Comparison of ENCODE assay signal across 9 cellular contexts in genomic region chr6:52305948-52306767, GRCh38. TPM values are rescaled to one million over a fixed set of nuclear protein-coding genes. Genes with fewer than 3 reads are reported as not detected.
A peak's percentile ranks its signal among the peaks of the same experiment; 100 is the strongest.
DNase-seq lines count a peak whose midpoint lies in the region; ATAC-seq and TF ChIP-seq lines count a peak whose summit lies in the region.
"Had no signal": no experiment of that assay in that cellular context is flagged by ENCODE, and none has a peak within 500 bp of the region (broad histone marks: within the 10 kb centered on the region; RNA-seq: fewer than 3 reads in every experiment).

No MANE protein-coding gene starts in this region.

- no peaks in the 10 kb centered on the region for H3K27me3 ChIP-seq in MM.1S (replicated peaks; ENCODE audit: insufficient read depth, low read length)
- H3K27me3 ChIP-seq in prostate gland (replicated peaks; ENCODE audit: insufficient read depth): no peaks in the 10 kb centered on the region
- H3K27me3 ChIP-seq: body of pancreas had no signal

- peak overlapping the region; percentile 87 for H3K27ac ChIP-seq in MM.1S (ENCODE audit: low read length)
- no peak overlapping the region for H3K27ac ChIP-seq in prostate gland

- H3K9me2 ChIP-seq in MM.1S (replicated peaks; ENCODE audit: insufficient read depth, low read length): no peaks in the 10 kb centered on the region

- no peak for TF ChIP-seq CTCF in MM.1S (IDR thresholded peaks at IDR 0.05; ENCODE audit: low read length)
- TF ChIP-seq CTCF in prostate gland (IDR thresholded peaks at IDR 0.05): no peak

- no peaks in the 10 kb centered on the region for H3K79me2 ChIP-seq in MM.1S (ENCODE audit: low read length)

- no peaks in the 10 kb centered on the region for H4K20me1 ChIP-seq in MM.1S (ENCODE audit: insufficient read depth, low read length)

- peaks cover 43% of the 10 kb centered on the region for H3K4me1 ChIP-seq in MM.1S (ENCODE audit: low read length)
- no peaks in the 10 kb centered on the region for H3K4me1 ChIP-seq in prostate gland (replicated peaks)

- H3K36me3 ChIP-seq in MM.1S (replicated peaks; ENCODE audit: insufficient read depth, low read length) (no peaks in the 10 kb centered on the region), prostate gland (no peaks in the 10 kb centered on the region)

- intact Hi-C loops in left ventricle myocardium superior (cut with micrococcal nuclease): no loop called here
- intact Hi-C loops in prostate gland (cut with DNase I): no loop called here

- peaks cover 38% of the 10 kb centered on the region for H3F3A ChIP-seq in MM.1S (ENCODE audit: insufficient read depth, low read length)

- peak overlapping the region; percentile 47 for H2AFZ ChIP-seq in MM.1S (ENCODE audit: low read length)

- 86% methylated on average over 15 of the region's 15 CpGs for WGBS in prostate gland

- peak overlapping the region; percentile 44 for H3K9ac ChIP-seq in MM.1S (ENCODE audit: low read length)

- DNase-seq in MM.1S (peak; percentile 58), left ventricle myocardium superior (no peak), AML-193 (lab: John Stamatoyannopoulos, UW) (no peak), NCI-H510A treated with DMSO at 0.1 percent for 48 hours (lab: John Stamatoyannopoulos, UW) (no peak), prostate gland (ENCODE audit: low spot score) (no peak), NCI-H345 treated with DMSO at 0.1 percent for 48 hours (lab: John Stamatoyannopoulos, UW; ENCODE audit: unreplicated experiment) (no peak)

- peak overlapping the region; percentile 77 for H3K4me2 ChIP-seq in MM.1S (ENCODE audit: low read depth, low read length)

- peak; percentile 69 for ATAC-seq in GM18499 (IDR thresholded peaks at IDR 0.05; ENCODE audit: insufficient read depth, unreplicated experiment)
- peak; percentile 71 for ATAC-seq in GM21619 (IDR thresholded peaks at IDR 0.05; ENCODE audit: unreplicated experiment)
- peak; percentile 37 for ATAC-seq in left ventricle myocardium superior

- H3K9me3 ChIP-seq in MM.1S (replicated peaks; ENCODE audit: insufficient read depth, low read length): no peaks in the 10 kb centered on the region
- no peaks in the 10 kb centered on the region for H3K9me3 ChIP-seq in prostate gland
- H3K9me3 ChIP-seq: body of pancreas had no signal

- no peak for TF ChIP-seq POLR2A in prostate gland (IDR thresholded peaks at IDR 0.05)

- peak overlapping the region; percentile 21 for H3K4me3 ChIP-seq in MM.1S (ENCODE audit: low read length)
- H3K4me3 ChIP-seq in prostate gland: no peak overlapping the region
- H3K4me3 ChIP-seq: body of pancreas had no signal

RNA-seq across cellular contexts. Expression of gene MCM3, which starts 21.6 kb away (rescaled TPM):
- 21.8 TPM for total RNA-seq in left ventricle myocardium superior
- 10 to 100 TPM; 33.6 to 51.1 TPM for total RNA-seq in prostate gland

RNA-seq across cellular contexts. Expression of gene PAQR8, which starts 55.8 kb away (rescaled TPM):
- total RNA-seq in left ventricle myocardium superior (1.8 TPM), prostate gland (10 to 100 TPM in 1 of 2 donors, 1 to 10 TPM in 1; 9.9 to 15.8 TPM)
